8 cellular contexts compared by ENCODE assay signal in the genomic region with DNA sequence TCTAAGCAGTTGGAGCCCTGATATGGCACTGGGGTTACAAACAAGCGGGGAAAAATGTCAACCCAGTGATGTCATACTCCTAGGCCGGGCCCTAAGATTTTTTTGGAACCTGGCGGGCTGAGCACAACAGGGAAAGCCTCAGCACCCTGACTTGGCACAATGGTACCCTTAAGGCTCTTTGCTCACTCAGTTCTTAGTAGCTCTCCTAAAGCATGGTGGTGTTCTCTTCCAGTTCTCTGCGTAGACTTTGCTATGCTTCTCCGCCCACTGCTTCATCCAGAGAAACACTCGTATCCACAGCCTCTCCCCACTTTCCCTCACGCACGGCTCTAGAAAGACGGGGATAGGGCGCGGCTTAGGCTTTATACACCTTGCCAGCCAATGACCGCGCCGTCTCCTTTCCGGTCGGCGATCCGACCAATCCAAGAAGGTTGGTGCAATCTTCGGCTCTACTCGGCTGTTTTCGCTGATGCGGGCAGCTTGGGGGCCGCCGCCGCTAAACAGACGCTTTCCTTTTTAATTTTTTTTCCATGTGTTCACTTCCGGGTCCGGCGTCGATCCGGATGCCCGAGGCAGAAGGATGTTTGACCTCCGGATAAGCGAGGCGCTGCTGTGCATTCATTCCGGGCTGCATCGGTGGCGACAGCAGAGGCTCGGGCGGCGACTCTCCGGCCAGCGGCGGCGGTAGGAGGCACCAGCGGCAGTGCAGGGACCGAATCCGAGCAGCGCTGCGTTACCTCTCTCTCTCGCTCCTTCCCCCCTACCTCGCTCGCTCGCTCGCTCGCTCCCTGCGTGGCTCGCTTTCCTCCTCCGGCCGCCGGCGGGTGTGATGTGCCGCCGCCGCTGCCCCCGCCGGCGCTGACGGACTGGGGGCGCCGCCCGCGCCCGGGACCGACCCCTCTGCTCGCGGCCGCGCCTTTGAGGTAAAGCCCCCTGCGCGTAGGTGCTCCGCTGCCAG. TPM values are rescaled to one million over a fixed set of nuclear protein-coding genes. Genes with fewer than 3 reads are reported as not detected.
DNase-seq lines count a peak whose midpoint lies in the region; ATAC-seq, FAIRE-seq and TF ChIP-seq lines count a peak whose summit lies in the region.

Gene CSNK1G3, plus strand, starts transcription at position 530 of the 958 bp plus-strand sequence. CDS start 33,487 bp downstream, outside the sequence.

- FAIRE-seq in islet of Langerhans (lab: Jason Lieb, UNC) = peak; percentile 91

- no peak for TF ChIP-seq CTCF in AG09319 (IDR thresholded peaks at IDR 0.05; ENCODE audit: low read depth, low read length)

- DNase-seq in AG09319 (ENCODE audit: extremely low read depth, low read depth) = peak; percentile 95
- DNase-seq in NCI-H460 (ENCODE audit: extremely low read depth, low read depth) = peak; percentile 98
- DNase-seq in activated CD4-positive, CD25-positive, alpha-beta regulatory T cell treated with anti-CD3 and anti-CD28 coated beads, Interleukin-2, amount 50 U/mL, for 72 hours = peak; percentile 90
- peak; percentile 85 to 87 for DNase-seq in cerebellar nuclear complex (lab: John Stamatoyannopoulos, UW)
- DNase-seq in stimulated activated CD4-positive, alpha-beta T cell treated with anti-CD3 and anti-CD28 coated beads, Interleukin-12 subunit alpha, Interleukin-12 subunit beta, amount 100 ng/mL, for 4 hours = peak; percentile 86

- ATAC-seq in GM19025 (IDR thresholded peaks at IDR 0.05; ENCODE audit: low read depth, unreplicated experiment) (peak; percentile 96), HG03342 (IDR thresholded peaks at IDR 0.05; ENCODE audit: unreplicated experiment) (peak; percentile 94)

RNA-seq across cellular contexts. Expression of gene CSNK1G3, which starts in this region (rescaled TPM):
- 73.5 and 91.9 TPM in 2 replicates for total RNA-seq in NCI-H460 (2014; rRNA removed; shearing (Covaris generic))
- polyA plus RNA-seq in NCI-H460 (2014; cell fraction: nucleus; rRNA removed) = 28.7 and 29.4 TPM in 2 replicates

Comparison
In these comparisons a context has a peak if more than half of its experiments do, and no peak if none do; other contexts are left out.
1. Peak in every context shown above with its lines: DNase-seq and ATAC-seq.